Comparison of ENCODE assay signal across 21 cellular contexts in the genomic region with DNA sequence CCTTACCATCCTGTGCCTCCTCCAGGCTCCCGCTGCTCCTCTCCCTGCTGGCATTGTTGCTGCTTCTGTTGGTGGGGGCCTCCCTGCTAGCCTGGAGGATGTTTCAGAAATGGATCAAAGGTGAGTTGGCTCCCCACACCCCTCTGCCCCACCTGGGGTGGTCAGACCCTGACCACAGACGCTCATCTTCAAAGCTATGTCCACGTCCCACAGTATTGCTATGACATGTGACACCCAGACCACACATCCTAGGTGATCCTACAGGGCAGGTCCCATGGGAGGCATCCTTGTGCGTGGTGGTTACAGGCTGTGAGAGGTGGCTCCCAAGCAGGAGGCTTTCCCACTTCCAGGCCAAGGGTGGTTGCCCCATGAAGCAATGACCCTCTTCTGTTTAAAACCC. TPM values are rescaled to one million over a fixed set of nuclear protein-coding genes. Genes with fewer than 3 reads are reported as not detected.
DNase-seq lines count a peak whose midpoint lies in the region; ATAC-seq, FAIRE-seq and TF ChIP-seq lines count a peak whose summit lies in the region.
"Had no signal": no experiment of that assay in that cellular context is flagged by ENCODE, and none has a peak within 500 bp of the region (broad histone marks: within the 10 kb centered on the region; RNA-seq: fewer than 3 reads in every experiment).

No MANE protein-coding gene starts in this region.

- H3K36me3 ChIP-seq in endodermal cell (ENCODE audit: control insufficient read depth, insufficient read depth, low read length): no peaks in the 10 kb centered on the region
- H3K36me3 ChIP-seq: SJSA1 had no signal

- H3K4me1 Mint-ChIP-seq in CD14-positive monocyte (peaks cover 46% of the 10 kb centered on the region), endodermal cell (no peaks in the 10 kb centered on the region)
- peaks cover 29% of the 10 kb centered on the region for H3K4me1 Mint-ChIP-seq in activated T-helper 17 cell treated with anti-CD3 and anti-CD28 coated beads, Interleukin-2, amount 50 U/mL, for 72 hours
- peaks cover 81 to 89% of the 10 kb centered on the region in 2 donors for H3K4me1 Mint-ChIP-seq in natural killer cell treated with Interleukin-12 subunit alpha and Interleukin-12 subunit beta and Interleukin-15 and Interleukin-18, amount 100 ng/mL, for 72 hours (ENCODE audit: low read depth in 2 of 2)

- H3K4me3 Mint-ChIP-seq in CD14-positive monocyte: peak overlapping the region in 1 of 2 donors; percentile 12
- H3K4me3 Mint-ChIP-seq in activated T-helper 17 cell treated with anti-CD3 and anti-CD28 coated beads, Interleukin-2, amount 50 U/mL, for 72 hours: peak overlapping the region; percentile 54
- H3K4me3 Mint-ChIP-seq in natural killer cell treated with Interleukin-12 subunit alpha and Interleukin-12 subunit beta and Interleukin-15 and Interleukin-18, amount 100 ng/mL, for 72 hours: peak overlapping the region; percentile 78
- H3K4me3 Mint-ChIP-seq in endodermal cell: no peak overlapping the region
- H3K4me3 Mint-ChIP-seq: CD4-positive, CD25-positive, alpha-beta regulatory T cell had no signal

- no peak overlapping the region for H3K27ac ChIP-seq in endodermal cell (ENCODE audit: low read depth, low read length)
- H3K27ac ChIP-seq: KMS-11, SJSA1 had no signal

- no peak overlapping the region for H3K4me3 ChIP-seq in endodermal cell (ENCODE audit: low read length)
- H3K4me3 ChIP-seq: SJSA1 had no signal

- H3K9me3 ChIP-seq in endodermal cell (ENCODE audit: control insufficient read depth, low read length): peaks cover 14% of the 10 kb centered on the region

- peaks cover 0 to 5% (median 0%) of the 10 kb centered on the region in 3 donors for H3K27me3 Mint-ChIP-seq in CD14-positive monocyte (ENCODE audit: low read depth in 3 of 3)
- no peaks in the 10 kb centered on the region for H3K27me3 Mint-ChIP-seq in activated T-helper 17 cell treated with anti-CD3 and anti-CD28 coated beads, Interleukin-2, amount 50 U/mL, for 72 hours
- no peaks in the 10 kb centered on the region for H3K27me3 Mint-ChIP-seq in natural killer cell treated with Interleukin-12 subunit alpha and Interleukin-12 subunit beta and Interleukin-15 and Interleukin-18, amount 100 ng/mL, for 72 hours
- H3K27me3 Mint-ChIP-seq in endodermal cell (ENCODE audit: insufficient read depth): peaks cover 44% of the 10 kb centered on the region
- H3K27me3 Mint-ChIP-seq: CD4-positive, CD25-positive, alpha-beta regulatory T cell had no signal

- peaks cover 11 to 21% (median 13%) of the 10 kb centered on the region in 7 donors for H3K9me3 Mint-ChIP-seq in CD14-positive monocyte
- no peaks in the 10 kb centered on the region for H3K9me3 Mint-ChIP-seq in activated T-helper 17 cell treated with anti-CD3 and anti-CD28 coated beads, Interleukin-2, amount 50 U/mL, for 72 hours
- H3K9me3 Mint-ChIP-seq in natural killer cell treated with Interleukin-12 subunit alpha and Interleukin-12 subunit beta and Interleukin-15 and Interleukin-18, amount 100 ng/mL, for 72 hours: no peaks in the 10 kb centered on the region
- H3K9me3 Mint-ChIP-seq in endodermal cell: peaks cover 24% of the 10 kb centered on the region

- WGBS in endodermal cell (ENCODE audit: insufficient coverage in 1 of 2, insufficient read length in 1 of 2), 2 experiments: 93 to 100% methylated on average over 1 to 4 of the region's 4 CpGs

- intact Hi-C loops in CD14-positive monocyte (cut with micrococcal nuclease): no loop called here

- no peaks in the 10 kb centered on the region for H3K4me1 ChIP-seq in endodermal cell (ENCODE audit: control insufficient read depth, insufficient read depth, low read length)
- H3K4me1 ChIP-seq: SJSA1 had no signal

- peak; percentile 60 for FAIRE-seq in GM19239 (lab: Jason Lieb, UNC)
- FAIRE-seq: D721Med, G401.6, GM12892 had no signal

- DNase-seq in CD14-positive monocyte (ENCODE audit: low spot score): no peak
- DNase-seq in GM19239 (ENCODE audit: insufficient read length, low spot score): no peak
- no peak for DNase-seq in natural killer cell treated with Interleukin-12 subunit alpha and Interleukin-12 subunit beta and Interleukin-15 and Interleukin-18, amount 100 ng/mL, for 72 hours (ENCODE audit: low spot score)
- no peak for DNase-seq in NCI-H1436 treated with DMSO at 0.1 percent for 48 hours (lab: John Stamatoyannopoulos, UW)
- DNase-seq in NCI-H1105 (lab: John Stamatoyannopoulos, UW): no peak
- DNase-seq in endodermal cell: no peak
- DNase-seq in dedifferentiated amniotic fluid mesenchymal stem cell (ENCODE audit: extremely low spot score): no peak
- DNase-seq: CD4-positive, CD25-positive, alpha-beta regulatory T cell; DMS79; GOT3; NCI-H1092; NCI-H1694; NCI-H510A treated with DMSO at 0.1 percent for 48 hours had no signal

- H3K36me3 Mint-ChIP-seq in CD14-positive monocyte: peaks cover 87 to 94% of the 10 kb centered on the region in 2 donors
- H3K36me3 Mint-ChIP-seq in activated T-helper 17 cell treated with anti-CD3 and anti-CD28 coated beads, Interleukin-2, amount 50 U/mL, for 72 hours (ENCODE audit: low read depth): peaks cover 30% of the 10 kb centered on the region
- H3K36me3 Mint-ChIP-seq in natural killer cell treated with Interleukin-12 subunit alpha and Interleukin-12 subunit beta and Interleukin-15 and Interleukin-18, amount 100 ng/mL, for 72 hours: peaks cover 6% of the 10 kb centered on the region
- no peaks in the 10 kb centered on the region for H3K36me3 Mint-ChIP-seq in endodermal cell (ENCODE audit: low read depth)
- H3K36me3 Mint-ChIP-seq: CD4-positive, CD25-positive, alpha-beta regulatory T cell had no signal

- no peaks in the 10 kb centered on the region for H3K27me3 ChIP-seq in endodermal cell (ENCODE audit: control insufficient read depth, insufficient read depth, low read length, poor library complexity, severe bottlenecking)
- H3K27me3 ChIP-seq: SJSA1 had no signal

- ATAC-seq in activated T-helper 17 cell treated with anti-CD3 and anti-CD28 coated beads, Interleukin-2, amount 50 U/mL, for 72 hours (replicated peaks): no peak
- no peak for ATAC-seq in natural killer cell treated with Interleukin-12 subunit alpha and Interleukin-12 subunit beta and Interleukin-15 and Interleukin-18, amount 100 ng/mL, for 72 hours

- TF ChIP-seq CTCF in CD14-positive monocyte (IDR thresholded peaks at IDR 0.05) (no peak), endodermal cell (conservative IDR thresholded peaks at IDR 0.05) (no peak)

- H3K9ac ChIP-seq in endodermal cell (ENCODE audit: extremely low read depth, low read length, poor library complexity, severe bottlenecking): no peak overlapping the region
- H3K9ac ChIP-seq: KMS-11 had no signal

- H3K27ac Mint-ChIP-seq in CD14-positive monocyte (peak overlapping the region; percentile 84 to 95 (median 90)), endodermal cell (no peak overlapping the region)
- no peak overlapping the region for H3K27ac Mint-ChIP-seq in activated T-helper 17 cell treated with anti-CD3 and anti-CD28 coated beads, Interleukin-2, amount 50 U/mL, for 72 hours
- H3K27ac Mint-ChIP-seq in natural killer cell treated with Interleukin-12 subunit alpha and Interleukin-12 subunit beta and Interleukin-15 and Interleukin-18, amount 100 ng/mL, for 72 hours: peak overlapping the region; percentile 95 to 96

RNA-seq across cellular contexts. Expression of a gene that starts 11.0 kb away (rescaled TPM):
- polyA plus RNA-seq in CD14-positive monocyte: 100 to 1,000 TPM; 212 to 222 TPM
- total RNA-seq in activated T-helper 17 cell treated with anti-CD3 and anti-CD28 coated beads, Interleukin-2, amount 50 U/mL, for 72 hours: 10 to 100 TPM in 1 of 2 donors, 1 to 10 TPM in 1; 3.0 to 29.1 TPM
- 10 to 100 TPM; 17.6 to 43.7 TPM for total RNA-seq in natural killer cell treated with Interleukin-12 subunit alpha and Interleukin-12 subunit beta and Interleukin-15 and Interleukin-18, amount 100 ng/mL, for 72 hours
- not detected for total RNA-seq in endodermal cell
- polyA plus RNA-seq in endodermal cell (2013, experiment 1 of 2): not detected
- not detected for polyA plus RNA-seq in endodermal cell (2013, experiment 2 of 2)
- total RNA-seq: A673, MCF 10A, SJSA1 had no signal

RNA-seq across cellular contexts. Expression of a gene that starts 45.5 kb away (rescaled TPM):
- 1 to 10 TPM in 1 of 2 donors, under 1 TPM in 1; 0.47 to 1.9 TPM for polyA plus RNA-seq in CD14-positive monocyte
- 1 to 10 TPM in 1 of 2 donors, not detected in 1; 5.0 TPM for total RNA-seq in activated T-helper 17 cell treated with anti-CD3 and anti-CD28 coated beads, Interleukin-2, amount 50 U/mL, for 72 hours
- under 1 TPM in 1 of 2 donors, not detected in 1; 0.25 TPM for total RNA-seq in natural killer cell treated with Interleukin-12 subunit alpha and Interleukin-12 subunit beta and Interleukin-15 and Interleukin-18, amount 100 ng/mL, for 72 hours
- 10 to 100 TPM; 57.0 to 73.4 TPM for total RNA-seq in endodermal cell
- polyA plus RNA-seq in endodermal cell (2013, experiment 1 of 2): 24.5 TPM
- polyA plus RNA-seq in endodermal cell (2013, experiment 2 of 2): 23.3 TPM
- total RNA-seq: A673; CD4-positive, CD25-positive, alpha-beta regulatory T cell had no signal
- polyA plus RNA-seq: CD4-positive, CD25-positive, alpha-beta regulatory T cell had no signal

RNA-seq across cellular contexts. Expression of a gene that starts 53.9 kb away (rescaled TPM):
- polyA plus RNA-seq in CD14-positive monocyte: 100 to 1,000 TPM in 1 of 2 donors, 10 to 100 TPM in 1; 88.0 to 102 TPM
- not detected for total RNA-seq in activated T-helper 17 cell treated with anti-CD3 and anti-CD28 coated beads, Interleukin-2, amount 50 U/mL, for 72 hours
- under 1 TPM; 0.17 to 0.39 TPM for total RNA-seq in natural killer cell treated with Interleukin-12 subunit alpha and Interleukin-12 subunit beta and Interleukin-15 and Interleukin-18, amount 100 ng/mL, for 72 hours
- not detected for total RNA-seq in endodermal cell
- not detected for polyA plus RNA-seq in endodermal cell (2013, experiment 1 of 2)
- not detected for polyA plus RNA-seq in endodermal cell (2013, experiment 2 of 2)
- total RNA-seq: A673; CD4-positive, CD25-positive, alpha-beta regulatory T cell; MCF 10A; SJSA1 had no signal
- polyA plus RNA-seq: CD4-positive, CD25-positive, alpha-beta regulatory T cell had no signal

Comparison
In these comparisons a context has a peak if more than half of its experiments do, and no peak if none do; other contexts are left out.
1. H3K27ac Mint-ChIP-seq: peak in CD14-positive monocyte (7 of 7) and natural killer cell treated with Interleukin-12 subunit alpha and Interleukin-12 subunit beta and Interleukin-15 and Interleukin-18, amount 100 ng/mL, for 72 hours (2 of 2); none in activated T-helper 17 cell treated with anti-CD3 and anti-CD28 coated beads, Interleukin-2, amount 50 U/mL, for 72 hours (single experiment) and endodermal cell (single experiment).
2. RNA of a gene that starts 45.5 kb away (total RNA-seq): 57.0 to 73.4 TPM in endodermal cell; 5.0 TPM in activated T-helper 17 cell treated with anti-CD3 and anti-CD28 coated beads, Interleukin-2, amount 50 U/mL, for 72 hours and 0.25 TPM in natural killer cell treated with Interleukin-12 subunit alpha and Interleukin-12 subunit beta and Interleukin-15 and Interleukin-18, amount 100 ng/mL, for 72 hours; every median in the first group is over 4 times any median in the second.